Comparison of ENCODE assay signal across 7 cellular contexts in genomic region chr7:76106130-76106529, GRCh38. TPM values are rescaled to one million over a fixed set of nuclear protein-coding genes. Genes with fewer than 3 reads are reported as not detected.
A peak's percentile ranks its signal among the peaks of the same experiment; 100 is the strongest.
DNase-seq lines count a peak whose midpoint lies in the region; ATAC-seq and TF ChIP-seq lines count a peak whose summit lies in the region.
"Not testable (repeated sequence)": the region's sequence is repeated elsewhere in the genome, so short reads cannot be mapped to it uniquely, and the experiment has no call there.

No MANE protein-coding gene starts in this region.

- peak overlapping the region; percentile 37; the same call in 1 of the 2 replicates for H3K9ac ChIP-seq in PC-3 (ENCODE audit: low read length)

- CTCF ChIA-PET in PC-3 (lab: Charles Lee) = interaction anchor here (0.6 kb wide), 1 partner anchor 37 kb away, joined by 4 read pairs; no protein-coding TSS in a partner anchor

- H3K4me2 ChIP-seq in PC-3 (ENCODE audit: low read length) = peak overlapping the region; percentile 42; the same call in 1 of the 2 replicates

- H3F3A ChIP-seq in PC-3 (ENCODE audit: low read length, unreplicated experiment) = peaks cover 10% of the 10 kb centered on the region

- BruUV-seq in PC-3 (replicated peaks; lab: Mats Ljungman, UMichigan) = not testable (repeated sequence)

- H3K9me2 ChIP-seq in PC-3 (replicated peaks; ENCODE audit: low read length) = not testable (repeated sequence)

- not testable (repeated sequence) for H4K20me1 ChIP-seq in PC-3 (ENCODE audit: low read length)

- intact Hi-C loops in PC-3 (cut with micrococcal nuclease) = loop anchor here (1.0 kb wide), 1 partner anchor 12 kb away; no protein-coding TSS in a partner anchor
- intact Hi-C loops in breast epithelium (cut with DNase I; ENCODE audit: low total_unique reads); left lung (cut with DNase I): not testable (repeated sequence)

- not testable (repeated sequence) for TF ChIP-seq CTCF in PC-3 (conservative IDR thresholded peaks at IDR 0.05; ENCODE audit: low read depth, low read length); RWPE2 (IDR thresholded peaks at IDR 0.05; ENCODE audit: poor library complexity, severe bottlenecking); breast epithelium (IDR thresholded peaks at IDR 0.05); left lung (IDR thresholded peaks at IDR 0.05)

- TF ChIP-seq POLR2A in breast epithelium (IDR thresholded peaks at IDR 0.05) = not testable (repeated sequence)

- H3K36me3 ChIP-seq in PC-3 (ENCODE audit: low read depth, low read length); RWPE2 (ENCODE audit: low read depth); breast epithelium; left lung: not testable (repeated sequence)

- H3K27me3 ChIP-seq in PC-3 (ENCODE audit: low read length); RWPE2 (ENCODE audit: insufficient read depth, poor library complexity, severe bottlenecking); breast epithelium; left lung: not testable (repeated sequence)

- not testable (repeated sequence) for H3K9me3 ChIP-seq in PC-3 (ENCODE audit: low read length); RWPE2 (ENCODE audit: severe bottlenecking); breast epithelium; left lung

- H3K27ac ChIP-seq in PC-3 (ENCODE audit: low read length) (peak overlapping the region; percentile 98), RWPE2 (ENCODE audit: poor library complexity, severe bottlenecking) (peak overlapping the region; percentile 91), breast epithelium (peak overlapping the region; percentile 52 to 76)
- not testable (repeated sequence) for H3K27ac ChIP-seq in left lung

- H2AFZ ChIP-seq in PC-3 (ENCODE audit: low read length) = not testable (repeated sequence)

- peak; percentile 61 for ATAC-seq in PC-3
- peak; percentile 67 for ATAC-seq in RWPE2 (ENCODE audit: low read depth)
- peak; percentile 86 for ATAC-seq in esophagus mucosa
- ATAC-seq in left lung = peak; percentile 47

- not testable (repeated sequence) for H3K4me3 ChIP-seq in PC-3 (ENCODE audit: low read length); RWPE2 (ENCODE audit: severe bottlenecking); breast epithelium; left lung

- H3K79me2 ChIP-seq in PC-3 (ENCODE audit: low read length) = not testable (repeated sequence)

- POLR2A ChIA-PET in PC-3 (lab: Charles Lee; ENCODE audit: unreplicated experiment) = not testable (repeated sequence)

- DNase-seq in COLO668 (lab: John Stamatoyannopoulos, UW; ENCODE audit: unreplicated experiment) (peak; percentile 50), HT1080 (ENCODE audit: low read depth) (peak; percentile 30), PC-3 (peak; percentile 86)
- DNase-seq in RWPE2 (ENCODE audit: low spot score); breast epithelium (ENCODE audit: low spot score in 2 of 2); left lung: not testable (repeated sequence)

- H3K4me1 ChIP-seq in PC-3 (ENCODE audit: insufficient read depth, low read length) (peaks cover 50% of the 10 kb centered on the region), RWPE2 (ENCODE audit: insufficient read depth, poor library complexity, severe bottlenecking) (peaks cover 35% of the 10 kb centered on the region)
- H3K4me1 ChIP-seq in breast epithelium, left lung: not testable (repeated sequence)

RNA-seq across cellular contexts. Expression of gene MDH2, which starts 58.2 kb away (rescaled TPM):
- 236 and 349 TPM in 2 replicates for total RNA-seq in HT1080 (2014; rRNA removed; shearing (Covaris generic))
- 227 and 244 TPM in 2 replicates for polyA plus RNA-seq in HT1080 (2015; cell fraction: cytosol; rRNA removed)
- polyA plus RNA-seq in HT1080 (2015; cell fraction: nucleus; rRNA removed) = 170 and 192 TPM in 2 replicates
- total RNA-seq in PC-3 (2014; rRNA removed) (163 and 174 TPM in 2 replicates), breast epithelium (10 to 100 TPM; 52.0 to 63.3 (median 61.8) TPM), esophagus mucosa (204 TPM), left lung (100 to 1,000 TPM; 153 to 166 TPM)

RNA-seq across cellular contexts. Expression of gene STYXL1, which starts 58.3 kb away (rescaled TPM):
- total RNA-seq in HT1080 (2014; rRNA removed; shearing (Covaris generic)) = 51.9 and 53.8 TPM in 2 replicates
- 64.6 and 68.9 TPM in 2 replicates for polyA plus RNA-seq in HT1080 (2015; cell fraction: cytosol; rRNA removed)
- polyA plus RNA-seq in HT1080 (2015; cell fraction: nucleus; rRNA removed) = 67.6 and 71.4 TPM in 2 replicates
- total RNA-seq in PC-3 (2014; rRNA removed) (57.4 and 61.3 TPM in 2 replicates), breast epithelium (10 to 100 TPM; 27.5 to 38.3 (median 28.3) TPM), esophagus mucosa (37.6 TPM), left lung (10 to 100 TPM; 32.4 to 39.7 TPM)
